ENCODE assay signal across 23 cellular contexts in the genomic region with DNA sequence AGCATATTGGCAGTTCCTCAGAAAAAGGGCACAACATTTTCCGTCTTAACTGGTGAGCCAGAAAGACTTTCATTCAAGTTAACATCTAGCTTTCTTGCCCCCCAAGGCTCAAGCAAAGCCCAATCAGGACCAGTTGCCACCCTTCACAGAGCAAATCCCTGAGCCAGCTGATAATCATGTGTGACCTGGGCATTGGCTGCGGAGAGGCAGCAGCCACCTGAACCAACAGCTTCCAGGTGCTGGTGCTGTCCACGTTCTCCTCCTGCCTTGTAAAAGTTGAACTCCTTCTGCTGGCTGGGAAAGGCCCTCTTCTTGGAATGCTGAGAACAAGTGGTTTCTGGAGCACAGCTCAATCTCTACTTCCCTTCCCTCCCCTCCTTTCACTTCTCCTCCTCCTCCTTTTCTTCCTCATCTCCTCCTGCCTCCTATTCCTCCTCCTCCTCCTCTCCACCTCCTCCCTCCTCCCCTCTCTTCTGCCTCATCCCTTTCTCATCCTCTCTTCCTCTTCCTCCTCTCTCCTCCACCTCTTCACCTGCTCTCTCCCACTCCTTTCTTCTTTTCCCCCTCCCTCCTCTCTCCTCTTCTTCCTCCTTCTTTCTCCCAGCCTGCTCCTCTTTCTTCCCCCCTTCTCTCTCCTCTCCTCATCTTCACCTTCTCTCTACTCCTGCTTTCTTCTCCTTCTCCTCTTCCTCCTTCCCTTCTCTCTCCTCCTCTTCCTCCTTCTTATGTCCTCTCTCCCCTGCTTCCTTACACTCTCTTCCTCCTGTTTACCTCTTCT.
"Had no signal": no experiment of that assay in that cellular context is flagged by ENCODE, and none has a peak within 500 bp of the region (broad histone marks: within the 10 kb centered on the region; RNA-seq: fewer than 3 reads in every experiment).

No MANE protein-coding gene starts in this region.

- H3K4me1 ChIP-seq: right atrium auricular region, tibial nerve, upper lobe of right lung had no signal

- H3K4me3 Mint-ChIP-seq: endodermal cell; naive thymus-derived CD4-positive, alpha-beta T cell; nephron progenitor cell had no signal

- H3K9me3 ChIP-seq: neutrophil, right atrium auricular region, sigmoid colon, testis, tibial nerve, upper lobe of right lung had no signal

- H3K4me3 ChIP-seq: coronary artery, lung, right atrium auricular region, sigmoid colon, skin epidermis, testis, tibial nerve, upper lobe of right lung had no signal

- H3K36me3 ChIP-seq: neutrophil, right atrium auricular region, sigmoid colon, tibial nerve, upper lobe of right lung had no signal

- H3K9me3 Mint-ChIP-seq: endodermal cell, nephron progenitor cell had no signal

- H3K27ac Mint-ChIP-seq: endodermal cell; naive thymus-derived CD4-positive, alpha-beta T cell had no signal

- ATAC-seq: left colon; left ventricle myocardium superior; naive thymus-derived CD4-positive, alpha-beta T cell; upper lobe of right lung had no signal

- H3K27me3 ChIP-seq: right atrium auricular region, sigmoid colon, testis, tibial nerve, upper lobe of right lung had no signal

- H3K27ac ChIP-seq: coronary artery, neutrophil, right atrium auricular region, sigmoid colon, testis, tibial nerve, upper lobe of right lung had no signal

- DNase-seq: effector CD4-positive, alpha-beta T cell; endodermal cell; erythroblast; foreskin melanocyte; head of caudate nucleus; hippocampal formation; left colon; left ventricle myocardium superior; mesendoderm; naive thymus-derived CD4-positive, alpha-beta T cell; nephron progenitor cell; sigmoid colon; stimulated activated CD4-positive, alpha-beta T cell treated with anti-CD3 and anti-CD28 coated beads, Interleukin-2, amount 100 ng/mL, for 24 hours; stimulated activated CD4-positive, alpha-beta T cell treated with anti-CD3 and anti-CD28 coated beads, Interleukin-4, amount 100 ng/mL, for 4 hours; stimulated activated naive CD4-positive, alpha-beta T cell; testis; upper lobe of right lung had no signal
